Comparison of ENCODE assay signal across 8 cellular contexts in genomic region chr2:108449410-108450200, GRCh38. TPM values are rescaled to one million over a fixed set of nuclear protein-coding genes. Genes with fewer than 3 reads are reported as not detected.
DNase-seq lines count a peak whose midpoint lies in the region; ATAC-seq and TF ChIP-seq lines count a peak whose summit lies in the region.

No MANE protein-coding gene starts in this region.

- peak; percentile 30 to 69 (median 52) for DNase-seq in CD4-positive, alpha-beta memory T cell
- DNase-seq in Peyer's patch, result peak; percentile 50 to 66 (median 58)
- DNase-seq in astrocyte of the hippocampus (ENCODE audit: low read depth, low spot score), result peak; percentile 48
- DNase-seq in KBM-7, result no peak

- H3K9ac ChIP-seq in iPS-20b (ENCODE audit: low read depth, low read length), result peak overlapping the region; percentile 97

- H3K27ac Mint-ChIP-seq in CD4-positive, alpha-beta memory T cell, result peak overlapping the region; percentile 98 to 100 (median 99)

- peaks cover 30% of the 10 kb centered on the region for H3K36me3 ChIP-seq in CD4-positive, alpha-beta memory T cell (ENCODE audit: insufficient read depth, low read length)
- H3K36me3 ChIP-seq in Peyer's patch, result peaks cover 0 to 31% (median 0%) of the 10 kb centered on the region in 3 donors
- H3K36me3 ChIP-seq in iPS-20b (ENCODE audit: insufficient read depth, low read depth, low read length), result peaks cover 36% of the 10 kb centered on the region

- intact Hi-C loops in CD4-positive, alpha-beta memory T cell (cut with micrococcal nuclease), result loop anchor here (1.0 to 5.0 kb wide), 4 partner anchors 85 to 583 kb away; partner anchors contain the start of genes LIMS1 and RANBP2

- no peaks in the 10 kb centered on the region for H3K27me3 Mint-ChIP-seq in CD4-positive, alpha-beta memory T cell

- POLR2A ChIA-PET in CD4-positive, alpha-beta memory T cell (lab: Charles Lee; ENCODE audit: partially characterized antibody), result interaction anchor here (0.9 to 2.2 kb wide), 11 partner anchors 8 to 269 kb away, joined by 3 to 13 read pairs (median 5); partner anchors contain the start of genes LIMS1 and RANBP2

- peak; percentile 15 to 68 for TF ChIP-seq POLR2A in Peyer's patch (IDR thresholded peaks at IDR 0.05)

- no peak for TF ChIP-seq CTCF in Peyer's patch (IDR thresholded peaks at IDR 0.05)

- H3K9me3 ChIP-seq in CD4-positive, alpha-beta memory T cell (ENCODE audit: control insufficient read depth in 1 of 2, low read length in 2 of 2), result no peaks in the 10 kb centered on the region
- H3K9me3 ChIP-seq in Peyer's patch (no peaks in the 10 kb centered on the region), iPS-20b (ENCODE audit: insufficient read depth, low read depth, low read length) (no peaks in the 10 kb centered on the region)

- H3K27me3 ChIP-seq in CD4-positive, alpha-beta memory T cell (ENCODE audit: insufficient read depth, low read length), result no peaks in the 10 kb centered on the region
- H3K27me3 ChIP-seq in Peyer's patch, result no peaks in the 10 kb centered on the region
- no peaks in the 10 kb centered on the region for H3K27me3 ChIP-seq in iPS-20b (ENCODE audit: insufficient read depth, low read length)

- CTCF ChIA-PET in CD4-positive, alpha-beta memory T cell (lab: Charles Lee; ENCODE audit: partially characterized antibody), result interaction anchor here (0.7 kb wide), 1 partner anchor 86 kb away, joined by 3 read pairs; no protein-coding TSS in a partner anchor

- H3K27ac ChIP-seq in CD4-positive, alpha-beta memory T cell (ENCODE audit: low read depth, low read length), result peak overlapping the region; percentile 97
- H3K27ac ChIP-seq in Peyer's patch (peak overlapping the region; percentile 87 to 96 (median 94)), iPS-20b (ENCODE audit: low read length) (peak overlapping the region; percentile 62), skin epidermis (peak overlapping the region; percentile 59 to 95 (median 90))

- no peaks in the 10 kb centered on the region for H3K9me3 Mint-ChIP-seq in CD4-positive, alpha-beta memory T cell

- peaks cover 20 to 56% (median 39%) of the 10 kb centered on the region in 4 donors for H3K4me1 Mint-ChIP-seq in CD4-positive, alpha-beta memory T cell

- H3K4me3 Mint-ChIP-seq in CD4-positive, alpha-beta memory T cell, result peak overlapping the region; percentile 95 to 100 (median 98)

- H3K4me1 ChIP-seq in CD4-positive, alpha-beta memory T cell (ENCODE audit: insufficient read depth, low read length), result peaks cover 36% of the 10 kb centered on the region
- H3K4me1 ChIP-seq in Peyer's patch, result peaks cover 0 to 11% (median 3%) of the 10 kb centered on the region in 4 donors
- H3K4me1 ChIP-seq in iPS-20b (ENCODE audit: insufficient read depth, low read length), result peaks cover 5% of the 10 kb centered on the region

- H3K36me3 Mint-ChIP-seq in CD4-positive, alpha-beta memory T cell, result peaks cover 28 to 47% of the 10 kb centered on the region in 2 donors

- peak; percentile 40 for ATAC-seq in GM19035 (IDR thresholded peaks at IDR 0.05; ENCODE audit: unreplicated experiment)
- peak; percentile 32 for ATAC-seq in HG03378 (IDR thresholded peaks at IDR 0.05; ENCODE audit: unreplicated experiment)

- peak overlapping the region; percentile 83 to 100 for H3K4me3 ChIP-seq in CD4-positive, alpha-beta memory T cell (ENCODE audit: low read length in 2 of 2)
- H3K4me3 ChIP-seq in Peyer's patch, result peak overlapping the region; percentile 72 to 90 (median 80)
- H3K4me3 ChIP-seq in iPS-20b (ENCODE audit: low read length), result peak overlapping the region; percentile 99
- peak overlapping the region; percentile 53 to 92 (median 79) for H3K4me3 ChIP-seq in skin epidermis

- in situ Hi-C loops in KBM-7 (cut with MboI; ENCODE audit: low pct_unique_long_range_greater_than_20kb, low sequenced_read_pairs), result no loop called here

RNA-seq across cellular contexts. Expression of gene GCC2, which starts 0.6 kb away (rescaled TPM):
- total RNA-seq in CD4-positive, alpha-beta memory T cell, result 100 to 1,000 TPM; 209 to 232 TPM
- 10 to 100 TPM; 13.7 to 96.6 TPM for polyA plus RNA-seq in CD4-positive, alpha-beta memory T cell
- total RNA-seq in Peyer's patch, result 100 to 1,000 TPM in 1 of 4 donors, 10 to 100 TPM in 3; 64.6 to 164 (median 95.6) TPM
